Comparison of ENCODE assay signal across 21 cellular contexts in the genomic region with DNA sequence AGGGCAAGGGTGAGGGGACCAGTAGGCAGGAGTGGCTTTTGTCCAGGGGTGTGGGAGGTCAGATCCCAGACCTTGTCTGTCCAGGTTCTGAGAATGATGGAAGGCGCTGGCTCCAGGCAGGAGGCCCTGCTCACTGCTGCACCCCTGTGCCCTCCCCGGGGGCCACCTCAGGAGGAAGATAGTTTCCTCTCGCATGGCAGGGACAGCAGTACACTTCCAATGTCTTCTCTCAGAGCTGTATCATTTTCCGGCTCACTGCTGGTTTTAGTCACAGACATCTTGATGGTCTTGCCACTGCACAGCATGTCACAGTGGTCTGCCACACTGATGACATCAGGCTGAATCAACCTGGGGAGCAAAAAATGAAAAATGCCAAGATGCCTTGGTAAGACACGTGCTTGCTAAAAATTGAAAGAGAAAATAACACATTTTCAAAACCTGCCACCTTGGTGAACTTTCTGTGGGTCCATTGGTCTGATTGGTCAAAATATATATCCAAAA. TPM values are rescaled to one million over a fixed set of nuclear protein-coding genes. Genes with fewer than 3 reads are reported as not detected.
DNase-seq lines count a peak whose midpoint lies in the region; ATAC-seq lines count a peak whose summit lies in the region.
"Had no signal": no experiment of that assay in that cellular context is flagged by ENCODE, and none has a peak within 500 bp of the region (broad histone marks: within the 10 kb centered on the region; RNA-seq: fewer than 3 reads in every experiment).

No MANE protein-coding gene starts in this region.

- no peaks in the 10 kb centered on the region for H3K36me3 ChIP-seq in naive thymus-derived CD4-positive, alpha-beta T cell (ENCODE audit: control insufficient read depth in 2 of 3, insufficient read depth in 3 of 3, low read length in 3 of 3)
- H3K36me3 ChIP-seq: ovary, sigmoid colon, suprapubic skin had no signal

- H3K27ac ChIP-seq in naive thymus-derived CD4-positive, alpha-beta T cell (ENCODE audit: low read depth, low read length): no peak overlapping the region
- H3K27ac ChIP-seq: ovary, sigmoid colon, suprapubic skin had no signal

- H3K9me3 Mint-ChIP-seq in activated T-cell treated with anti-CD3 and anti-CD28 coated beads, Interleukin-2, amount 50 U/mL, for 24 hours: peaks cover 7% of the 10 kb centered on the region
- peaks cover 2 to 14% (median 6%) of the 10 kb centered on the region in 11 donors for H3K9me3 Mint-ChIP-seq in naive thymus-derived CD4-positive, alpha-beta T cell

- intact Hi-C loops in naive thymus-derived CD4-positive, alpha-beta T cell (cut with micrococcal nuclease): no loop called here

- H3K27me3 Mint-ChIP-seq in activated T-cell treated with anti-CD3 and anti-CD28 coated beads, Interleukin-2, amount 50 U/mL, for 24 hours: peaks cover 47% of the 10 kb centered on the region
- H3K27me3 Mint-ChIP-seq in naive thymus-derived CD4-positive, alpha-beta T cell: peaks cover 39 to 63% (median 45%) of the 10 kb centered on the region in 5 donors

- ATAC-seq in naive thymus-derived CD4-positive, alpha-beta T cell: peak; percentile 34
- ATAC-seq: PC-3 had no signal

- H3K27me3 ChIP-seq in naive thymus-derived CD4-positive, alpha-beta T cell (ENCODE audit: control insufficient read depth in 2 of 2, insufficient read depth in 2 of 2, low read length in 2 of 2): no peaks in the 10 kb centered on the region
- H3K27me3 ChIP-seq: ovary had no signal

- CTCF ChIA-PET in naive thymus-derived CD4-positive, alpha-beta T cell (lab: Charles Lee): no interaction called here

- peaks cover 0 to 4% (median 0%) of the 10 kb centered on the region in 3 experiments for H3K9me3 ChIP-seq in naive thymus-derived CD4-positive, alpha-beta T cell (ENCODE audit: control insufficient read depth in 2 of 3, low read length in 3 of 3)

- peaks cover 0 to 19% of the 10 kb centered on the region in 2 donors for H3K4me1 ChIP-seq in naive thymus-derived CD4-positive, alpha-beta T cell (ENCODE audit: control insufficient read depth in 2 of 2, insufficient read depth in 2 of 2, low read length in 2 of 2)

- peaks cover 36% of the 10 kb centered on the region for H3K4me1 Mint-ChIP-seq in activated T-cell treated with anti-CD3 and anti-CD28 coated beads, Interleukin-2, amount 50 U/mL, for 24 hours (ENCODE audit: low read depth)
- H3K4me1 Mint-ChIP-seq in naive thymus-derived CD4-positive, alpha-beta T cell: peaks cover 0 to 33% (median 9%) of the 10 kb centered on the region in 7 donors

- DNase-seq in stimulated activated CD4-positive, alpha-beta T cell treated with anti-CD3 and anti-CD28 coated beads, Interleukin-1b, Interleukin-23, amount 100 ng/mL, for 48 hours: peak; percentile 32
- no peak for DNase-seq in stimulated activated CD4-positive, alpha-beta T cell treated with anti-CD3 and anti-CD28 coated beads, Interleukin-4, amount 100 ng/mL, for 4 hours
- DNase-seq in activated T-cell treated with anti-CD3 and anti-CD28 coated beads, Interleukin-2, amount 50 U/mL, for 24 hours: peak; percentile 44
- DNase-seq in naive thymus-derived CD4-positive, alpha-beta T cell: peak in 1 of 9 donors; percentile 2
- DNase-seq in HuH-7 (ENCODE audit: low spot score) (no peak), cortex of kidney (lab: John Stamatoyannopoulos, UW) (no peak), iPS-NIHi7 (ENCODE audit: extremely low spot score) (no peak)
- no peak for DNase-seq in activated naive CD4-positive, alpha-beta T cell (lab: John Stamatoyannopoulos, UW)
- DNase-seq: activated CD4-positive, CD25-positive, alpha-beta regulatory T cell treated with anti-CD3 and anti-CD28 coated beads, Interleukin-2, amount 50 U/mL, for 72 hours; amygdala; effector CD8-positive, alpha-beta T cell; glutamatergic neuron; HFFc6; Kasumi-1; NCI-H524 treated with DMSO at 0.1 percent for 48 hours; ovary; PC-3 had no signal

- POLR2A ChIA-PET in naive thymus-derived CD4-positive, alpha-beta T cell (lab: Charles Lee): no interaction called here

- no peaks in the 10 kb centered on the region for H3K36me3 Mint-ChIP-seq in activated T-cell treated with anti-CD3 and anti-CD28 coated beads, Interleukin-2, amount 50 U/mL, for 24 hours (ENCODE audit: low read depth)
- peaks cover 0 to 7% (median 6%) of the 10 kb centered on the region in 5 donors for H3K36me3 Mint-ChIP-seq in naive thymus-derived CD4-positive, alpha-beta T cell

- H3K27ac Mint-ChIP-seq in activated T-cell treated with anti-CD3 and anti-CD28 coated beads, Interleukin-2, amount 50 U/mL, for 24 hours: peak overlapping the region; percentile 45
- H3K27ac Mint-ChIP-seq in naive thymus-derived CD4-positive, alpha-beta T cell: no peak overlapping the region
- H3K27ac Mint-ChIP-seq: HFFc6 had no signal

- H3K4me3 Mint-ChIP-seq in activated T-cell treated with anti-CD3 and anti-CD28 coated beads, Interleukin-2, amount 50 U/mL, for 24 hours: no peak overlapping the region
- H3K4me3 Mint-ChIP-seq in naive thymus-derived CD4-positive, alpha-beta T cell: no peak overlapping the region
- H3K4me3 Mint-ChIP-seq: HFFc6 had no signal

- H3K4me3 ChIP-seq in naive thymus-derived CD4-positive, alpha-beta T cell (ENCODE audit: low read length): no peak overlapping the region
- H3K4me3 ChIP-seq: lung, ovary, sigmoid colon, suprapubic skin had no signal

RNA-seq across cellular contexts. Expression of a gene that starts 3.3 kb away (rescaled TPM):
- total RNA-seq in naive thymus-derived CD4-positive, alpha-beta T cell: under 1 TPM in 1 of 5 experiments, not detected in 4; 0.07 TPM
- not detected for polyA plus RNA-seq in naive thymus-derived CD4-positive, alpha-beta T cell
- total RNA-seq: HFFc6, PC-3, sigmoid colon, SK-MEL-5 had no signal

Comparison
In these comparisons a context has a peak if more than half of its experiments do, and no peak if none do; other contexts are left out.
1. DNase-seq: peak in stimulated activated CD4-positive, alpha-beta T cell treated with anti-CD3 and anti-CD28 coated beads, Interleukin-1b, Interleukin-23, amount 100 ng/mL, for 48 hours (single experiment) and activated T-cell treated with anti-CD3 and anti-CD28 coated beads, Interleukin-2, amount 50 U/mL, for 24 hours (single experiment); none in stimulated activated CD4-positive, alpha-beta T cell treated with anti-CD3 and anti-CD28 coated beads, Interleukin-4, amount 100 ng/mL, for 4 hours (0 of 2), HuH-7 (single experiment), cortex of kidney (single experiment), activated naive CD4-positive, alpha-beta T cell (0 of 4) and iPS-NIHi7 (single experiment).